9 cellular contexts compared by ENCODE assay signal in genomic region chr22:19880786-19881569, GRCh38. TPM values are rescaled to one million over a fixed set of nuclear protein-coding genes. Genes with fewer than 3 reads are reported as not detected.
A peak's percentile ranks its signal among the peaks of the same experiment; 100 is the strongest.
DNase-seq lines count a peak whose midpoint lies in the region; ATAC-seq and TF ChIP-seq lines count a peak whose summit lies in the region.
"Had no signal": no experiment of that assay in that cellular context is flagged by ENCODE, and none has a peak within 500 bp of the region (broad histone marks: within the 10 kb centered on the region; RNA-seq: fewer than 3 reads in every experiment).

No MANE protein-coding gene starts in this region.

- H4K20me1 ChIP-seq in IMR-90 (ENCODE audit: insufficient read depth, low read length), result peaks cover 4% of the 10 kb centered on the region

- peak overlapping the region; percentile 12; the same call in 1 of the 2 replicates for H3K9ac ChIP-seq in IMR-90 (ENCODE audit: low read depth, low read length)

- H3K56ac ChIP-seq in IMR-90 (ENCODE audit: extremely low read depth, insufficient read depth, low read length), result peak overlapping the region; percentile 68

- in situ Hi-C loops in ACHN (cut with HindIII; ENCODE audit: low pct_ligation_motif_present, low pct_unique_long_range_greater_than_20kb, low sequenced_read_pairs), result no loop called here
- in situ Hi-C loops in IMR-90 (cut with MboI; ENCODE audit: low sequenced_read_pairs), result no loop called here

- H3K27me3 ChIP-seq in IMR-90 (ENCODE audit: control insufficient read depth, insufficient read depth, low read length), result no peaks in the 10 kb centered on the region
- H3K27me3 ChIP-seq in dorsolateral prefrontal cortex, result no peaks in the 10 kb centered on the region
- no peaks in the 10 kb centered on the region for H3K27me3 ChIP-seq in lower lobe of right lung (ENCODE audit: low read depth)

- H3K4me2 ChIP-seq in IMR-90 (ENCODE audit: low read depth, low read length), result peak overlapping the region; percentile 51

- no peak overlapping the region for H3K27ac Mint-ChIP-seq in stimulated activated naive CD8-positive, alpha-beta T cell treated with anti-CD3 and anti-CD28 coated beads, Interleukin-15, amount 100 ng/mL, for 72 hours

- H3K23ac ChIP-seq in IMR-90 (ENCODE audit: low read depth, low read length), result peak overlapping the region; percentile 96

- peaks cover 57% of the 10 kb centered on the region for H3K9me1 ChIP-seq in IMR-90 (ENCODE audit: insufficient read depth, low read length)

- H3K27me3 Mint-ChIP-seq in stimulated activated naive CD8-positive, alpha-beta T cell treated with anti-CD3 and anti-CD28 coated beads, Interleukin-15, amount 100 ng/mL, for 72 hours, result no peaks in the 10 kb centered on the region

- H3K9me3 Mint-ChIP-seq in stimulated activated naive CD8-positive, alpha-beta T cell treated with anti-CD3 and anti-CD28 coated beads, Interleukin-15, amount 100 ng/mL, for 72 hours, result no peaks in the 10 kb centered on the region

- H4K5ac ChIP-seq in IMR-90 (ENCODE audit: low read depth, low read length), result peak overlapping the region; percentile 68

- POLR2A ChIA-PET in IMR-90 (lab: Charles Lee; ENCODE audit: unreplicated experiment), result no interaction called here

- H3K4ac ChIP-seq in IMR-90 (ENCODE audit: low read depth, low read length), result peak overlapping the region; percentile 99

- peaks cover 12% of the 10 kb centered on the region for H3K4me1 Mint-ChIP-seq in stimulated activated naive CD8-positive, alpha-beta T cell treated with anti-CD3 and anti-CD28 coated beads, Interleukin-15, amount 100 ng/mL, for 72 hours

- peak overlapping the region; percentile 93 for H3K27ac ChIP-seq in IMR-90 (ENCODE audit: insufficient read depth, low read length)
- peak overlapping the region in 17 of 59 donors; percentile 9 to 59 (median 34) for H3K27ac ChIP-seq in dorsolateral prefrontal cortex
- H3K27ac ChIP-seq in lower lobe of right lung, result peak overlapping the region; percentile 36

- TF ChIP-seq CTCF in IMR-90 (conservative IDR thresholded peaks at IDR 0.05; ENCODE audit: low read depth, low read length) (no peak), dorsolateral prefrontal cortex (IDR thresholded peaks at IDR 0.05 in 54 of 56, conservative IDR thresholded peaks at IDR 0.05 in 2 of 56; ENCODE audit: low read depth in 1 of 56, partially characterized antibody in 56 of 56) (no peak), lower lobe of right lung (IDR thresholded peaks at IDR 0.05) (no peak)

- peaks cover 18 to 55% of the 10 kb centered on the region in 2 experiments for H3K79me1 ChIP-seq in IMR-90 (ENCODE audit: low read depth in 1 of 2, low read length in 2 of 2)

- H3K18ac ChIP-seq in IMR-90 (ENCODE audit: low read depth, low read length), result peak overlapping the region; percentile 58

- peak overlapping the region; percentile 98 for H2BK5ac ChIP-seq in IMR-90 (ENCODE audit: low read depth, low read length, poor library complexity, severe bottlenecking)

- CTCF ChIA-PET in IMR-90 (lab: Yijun Ruan, JAX), result interaction anchor here (1.6 kb wide), 1 partner anchor 11 kb away, joined by 3 read pairs; no protein-coding TSS in a partner anchor

- H3K4me1 ChIP-seq in IMR-90 (ENCODE audit: control insufficient read depth, insufficient read depth, low read length) (peaks cover 56% of the 10 kb centered on the region), lower lobe of right lung (peaks cover 15% of the 10 kb centered on the region)

- 38% methylated on average over 10 of the region's 27 CpGs; no CpG with 5 or more reads in 1 of the 2 experiments for WGBS in IMR-90 (ENCODE audit: extremely low coverage in 2 of 2, insufficient read length in 1 of 2), 2 experiments

- BruUV-seq in IMR-90 (replicated peaks; lab: Mats Ljungman, UMichigan), result no TSS peak

- ATAC-seq in IMR-90 (ENCODE audit: low read depth) (peak; percentile 89), lower lobe of right lung (peak; percentile 24 to 46), HG03342 (IDR thresholded peaks at IDR 0.05; ENCODE audit: unreplicated experiment) (no peak)
- no peak for ATAC-seq in stimulated activated naive CD8-positive, alpha-beta T cell treated with anti-CD3 and anti-CD28 coated beads, Interleukin-15, amount 100 ng/mL, for 72 hours
- ATAC-seq: left colon had no signal

- H2AK5ac ChIP-seq in IMR-90 (ENCODE audit: low read depth, low read length), result peak overlapping the region; percentile 99

- H2BK20ac ChIP-seq in IMR-90 (ENCODE audit: low read depth, low read length), result peak overlapping the region; percentile 100

- TF ChIP-seq POLR2A in IMR-90 (IDR thresholded peaks at IDR 0.05; ENCODE audit: low read depth, low read length), result no peak

- no peak for TF ChIP-seq RAD21 in IMR-90 (IDR thresholded peaks at IDR 0.05; ENCODE audit: low read length)

- dilution Hi-C loops in IMR-90 (cut with HindIII; ENCODE audit: low sequenced_read_pairs, unreplicated experiment), result no loop called here

- no peaks in the 10 kb centered on the region for H3K36me3 ChIP-seq in IMR-90 (ENCODE audit: control insufficient read depth, insufficient read depth, low read length)
- H3K36me3 ChIP-seq in lower lobe of right lung, result peaks cover 18% of the 10 kb centered on the region

- H3K4me3 ChIP-seq in IMR-90 (ENCODE audit: insufficient read depth, low read depth, low read length) (no peak overlapping the region), dorsolateral prefrontal cortex (peak overlapping the region in 12 of 59 donors; percentile 4 to 30 (median 14)), lower lobe of right lung (no peak overlapping the region)

- peak overlapping the region; percentile 93 to 96 for H4K8ac ChIP-seq in IMR-90 (ENCODE audit: low read depth in 2 of 2, low read length in 2 of 2)

- no peak overlapping the region for H3K4me3 Mint-ChIP-seq in stimulated activated naive CD8-positive, alpha-beta T cell treated with anti-CD3 and anti-CD28 coated beads, Interleukin-15, amount 100 ng/mL, for 72 hours

- H2BK120ac ChIP-seq in IMR-90 (ENCODE audit: low read depth, low read length), result peak overlapping the region; percentile 100

- H3K9me3 ChIP-seq in IMR-90 (ENCODE audit: control insufficient read depth, insufficient read depth, low read length) (no peaks in the 10 kb centered on the region), lower lobe of right lung (no peaks in the 10 kb centered on the region)

- peak overlapping the region; percentile 97 for H2AK9ac ChIP-seq in IMR-90 (replicated peaks; ENCODE audit: low read depth, low read length, poor library complexity)

- H4K91ac ChIP-seq in IMR-90 (ENCODE audit: insufficient read depth, low read depth, low read length), result peak overlapping the region; percentile 100

- DNase-seq in ACHN (peak; percentile 95), IMR-90 (peak; percentile 94), dorsolateral prefrontal cortex (peak in 6 of 10 donors; percentile 40 to 57 (median 48)), lower lobe of right lung (peak; percentile 72), NCI-H748 treated with DMSO at 0.1 percent for 48 hours (lab: John Stamatoyannopoulos, UW) (no peak), medulla oblongata (ENCODE audit: extremely low spot score) (no peak)
- no peak for DNase-seq in stimulated activated naive CD8-positive, alpha-beta T cell treated with anti-CD3 and anti-CD28 coated beads, Interleukin-15, amount 100 ng/mL, for 72 hours

- peak overlapping the region; percentile 96 for H3K14ac ChIP-seq in IMR-90 (replicated peaks; ENCODE audit: low read depth, low read length)

- intact Hi-C loops in IMR-90 (cut with micrococcal nuclease) (no loop called here), dorsolateral prefrontal cortex (cut with DNase I) (no loop called here), lower lobe of right lung (cut with DNase I) (no loop called here)

- H2BK15ac ChIP-seq in IMR-90 (ENCODE audit: low read depth, low read length), result peak overlapping the region; percentile 95

- peak overlapping the region; percentile 65 for H2AFZ ChIP-seq in IMR-90 (replicated peaks; ENCODE audit: low read length, poor library complexity)

TF ChIP-seq in IMR-90, 13 proteins besides CTCF, POLR2A, EP300 and RAD21 (continues in another document):
- TF ChIP-seq NFE2L2 (IDR thresholded peaks at IDR 0.05; ENCODE audit: low read depth, low read length) (no peak), MAFK (IDR thresholded peaks at IDR 0.05; ENCODE audit: low read depth, low read length) (no peak), BHLHE40 (IDR thresholded peaks at IDR 0.05; ENCODE audit: low read depth, low read length) (peak; percentile 43), RCOR1 (IDR thresholded peaks at IDR 0.05; ENCODE audit: insufficient replicate concordance, low read length) (peak; percentile 54), SMC3 (IDR thresholded peaks at IDR 0.05; ENCODE audit: low read depth, low read length) (0 out of 2 replicates have a peak, but pooled peaks have one; percentile 4), FOS (IDR thresholded peaks at IDR 0.05; ENCODE audit: low read depth, low read length) (peak; percentile 57; the same call in 1 of the 2 replicates), MAZ (IDR thresholded peaks at IDR 0.05; ENCODE audit: borderline replicate concordance, low read depth, low read length) (peak; percentile 64; the same call in 1 of the 2 replicates), CHD1 (IDR thresholded peaks at IDR 0.05; ENCODE audit: low read depth, low read length) (no peak), RFX5 (IDR thresholded peaks at IDR 0.05; ENCODE audit: low read depth, low read length) (no peak), CEBPB (IDR thresholded peaks at IDR 0.05; ENCODE audit: low read depth, low read length) (no peak)
- TF ChIP-seq, protein P1, sequence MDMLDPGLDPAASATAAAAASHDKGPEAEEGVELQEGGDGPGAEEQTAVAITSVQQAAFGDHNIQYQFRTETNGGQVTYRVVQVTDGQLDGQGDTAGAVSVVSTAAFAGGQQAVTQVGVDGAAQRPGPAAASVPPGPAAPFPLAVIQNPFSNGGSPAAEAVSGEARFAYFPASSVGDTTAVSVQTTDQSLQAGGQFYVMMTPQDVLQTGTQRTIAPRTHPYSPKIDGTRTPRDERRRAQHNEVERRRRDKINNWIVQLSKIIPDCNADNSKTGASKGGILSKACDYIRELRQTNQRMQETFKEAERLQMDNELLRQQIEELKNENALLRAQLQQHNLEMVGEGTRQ (IDR thresholded peaks at IDR 0.05; ENCODE audit: low read depth, low read length), result no peak

RNA-seq across cellular contexts. Expression of gene GNB1L, which starts 26.3 kb away (rescaled TPM):
- total RNA-seq in IMR-90 (2012; rRNA removed) (1.7 and 2.5 TPM in 2 replicates), dorsolateral prefrontal cortex (10 to 100 TPM in 25 of 120 experiments, 1 to 10 TPM in 95; 4.8 to 17.5 (median 8.3) TPM), lower lobe of right lung (6.0 TPM)
- polyA plus RNA-seq in IMR-90 (2012; rRNA removed), result 4.4 and 5.5 TPM in 2 replicates
- 5.3 and 8.3 TPM in 2 replicates for polyA plus RNA-seq in IMR-90 (2012; cell fraction: cytosol; rRNA removed)
- polyA plus RNA-seq in IMR-90 (2012; cell fraction: nucleus; rRNA removed; ENCODE audit: low replicate concordance), result 3.5 and 12.3 TPM in 2 replicates

RNA-seq across cellular contexts. Expression of gene RTL10, which starts 26.3 kb away (rescaled TPM):
- total RNA-seq in IMR-90 (2012; rRNA removed) (8.6 TPM in 2 replicates), dorsolateral prefrontal cortex (10 to 100 TPM; 15.9 to 53.5 (median 30.1) TPM), lower lobe of right lung (24.3 TPM)
- polyA plus RNA-seq in IMR-90 (2012; rRNA removed), result 12.1 and 14.0 TPM in 2 replicates
- polyA plus RNA-seq in IMR-90 (2012; cell fraction: cytosol; rRNA removed), result 8.4 and 9.2 TPM in 2 replicates
- polyA plus RNA-seq in IMR-90 (2012; cell fraction: nucleus; rRNA removed; ENCODE audit: low replicate concordance), result 24.4 and 41.2 TPM in 2 replicates

Comparison
In these comparisons a context has a peak if more than half of its experiments do, and no peak if none do; other contexts are left out.
1. DNase-seq: peak in ACHN (single experiment), IMR-90 (single experiment), dorsolateral prefrontal cortex (6 of 10) and lower lobe of right lung (single experiment); none in stimulated activated naive CD8-positive, alpha-beta T cell treated with anti-CD3 and anti-CD28 coated beads, Interleukin-15, amount 100 ng/mL, for 72 hours (0 of 2), NCI-H748 treated with DMSO at 0.1 percent for 48 hours (single experiment) and medulla oblongata (single experiment).
2. ATAC-seq: peak in IMR-90 (single experiment) and lower lobe of right lung (2 of 2); none in stimulated activated naive CD8-positive, alpha-beta T cell treated with anti-CD3 and anti-CD28 coated beads, Interleukin-15, amount 100 ng/mL, for 72 hours (single experiment) and HG03342 (single experiment).